26 cellular contexts compared by ENCODE assay signal in genomic region chr14:74846168-74846567, GRCh38. TPM values are rescaled to one million over a fixed set of nuclear protein-coding genes. Genes with fewer than 3 reads are reported as not detected.
A peak's percentile ranks its signal among the peaks of the same experiment; 100 is the strongest.
DNase-seq lines count a peak whose midpoint lies in the region; ATAC-seq and TF ChIP-seq lines count a peak whose summit lies in the region.
"Had no signal": no experiment of that assay in that cellular context is flagged by ENCODE, and none has a peak within 500 bp of the region (broad histone marks: within the 10 kb centered on the region; RNA-seq: fewer than 3 reads in every experiment).

No MANE protein-coding gene starts in this region.

- no peaks in the 10 kb centered on the region for H3K9me3 Mint-ChIP-seq in activated naive CD8-positive, alpha-beta T cell (ENCODE audit: low read depth)
- no peaks in the 10 kb centered on the region for H3K9me3 Mint-ChIP-seq in activated naive CD8-positive, alpha-beta T cell treated with anti-CD3 and anti-CD28 coated beads, Interleukin-2, amount 50 U/mL, for 24 hours
- H3K9me3 Mint-ChIP-seq: CD4-positive, CD25-positive, alpha-beta regulatory T cell; natural killer cell treated with Interleukin-12 subunit alpha and Interleukin-12 subunit beta and Interleukin-15 and Interleukin-18, amount 100 ng/mL, for 72 hours had no signal

- peak overlapping the region in 2 of 5 donors; percentile 12 to 62 for H3K9ac ChIP-seq in subcutaneous abdominal adipose tissue (ENCODE audit: low read length in 5 of 5)

- ATAC-seq in activated naive CD8-positive, alpha-beta T cell treated with anti-CD3 and anti-CD28 coated beads, Interleukin-2, amount 50 U/mL, for 24 hours: no peak
- no peak for ATAC-seq in GM21360 (IDR thresholded peaks at IDR 0.05; ENCODE audit: unreplicated experiment)
- ATAC-seq: HCT116; K562; natural killer cell treated with Interleukin-12 subunit alpha and Interleukin-12 subunit beta and Interleukin-15 and Interleukin-18, amount 100 ng/mL, for 72 hours had no signal

- H3K27ac Mint-ChIP-seq in activated naive CD8-positive, alpha-beta T cell: peak overlapping the region; percentile 7
- no peak overlapping the region for H3K27ac Mint-ChIP-seq in activated naive CD8-positive, alpha-beta T cell treated with anti-CD3 and anti-CD28 coated beads, Interleukin-2, amount 50 U/mL, for 24 hours

- peak overlapping the region; percentile 79 for H3K27ac ChIP-seq in subcutaneous abdominal adipose tissue (ENCODE audit: low read depth, low read length)
- H3K27ac ChIP-seq: adrenal gland, foreskin keratinocyte, RWPE1 had no signal

- no peaks in the 10 kb centered on the region for H3K27me3 ChIP-seq in subcutaneous abdominal adipose tissue (ENCODE audit: control insufficient read depth in 5 of 5, insufficient read depth in 4 of 5, low read length in 5 of 5)
- H3K27me3 ChIP-seq: adrenal gland, foreskin keratinocyte had no signal

- H3K36me3 ChIP-seq in subcutaneous abdominal adipose tissue (ENCODE audit: control insufficient read depth in 5 of 5, insufficient read depth in 5 of 5, low read length in 5 of 5): no peaks in the 10 kb centered on the region

- no peak overlapping the region for H3K4me3 Mint-ChIP-seq in activated naive CD8-positive, alpha-beta T cell
- H3K4me3 Mint-ChIP-seq in activated naive CD8-positive, alpha-beta T cell treated with anti-CD3 and anti-CD28 coated beads, Interleukin-2, amount 50 U/mL, for 24 hours: no peak overlapping the region
- H3K4me3 Mint-ChIP-seq: CD4-positive, CD25-positive, alpha-beta regulatory T cell; natural killer cell treated with Interleukin-12 subunit alpha and Interleukin-12 subunit beta and Interleukin-15 and Interleukin-18, amount 100 ng/mL, for 72 hours had no signal

- peaks cover 5 to 64% (median 43%) of the 10 kb centered on the region in 5 donors for H3K4me1 ChIP-seq in subcutaneous abdominal adipose tissue (ENCODE audit: control insufficient read depth in 5 of 5, insufficient read depth in 5 of 5, low read length in 5 of 5)
- H3K4me1 ChIP-seq: adrenal gland had no signal

- TF ChIP-seq CTCF in fibroblast of villous mesenchyme (IDR thresholded peaks at IDR 0.05; ENCODE audit: insufficient read depth, low read depth, low read length): no peak

- DNase-seq in activated naive CD8-positive, alpha-beta T cell treated with anti-CD3 and anti-CD28 coated beads, Interleukin-2, amount 50 U/mL, for 24 hours: no peak
- peak; percentile 37 for DNase-seq in amniotic stem cell (lab: John Stamatoyannopoulos, UW)
- DNase-seq in fibroblast of villous mesenchyme (ENCODE audit: low read depth): peak; percentile 77
- no peak for DNase-seq in iPS-NIHi11 (ENCODE audit: low spot score)
- DNase-seq in OCI-M2 (lab: John Stamatoyannopoulos, UW; ENCODE audit: unreplicated experiment): no peak
- DNase-seq: 8988T; activated CD4-positive, alpha-beta T cell treated with anti-CD3 and anti-CD28 coated beads for 48 hours; activated effector memory CD4-positive, alpha-beta T cell treated with Interleukin-2 at 50 U/mL for 16 hours; adrenal gland; CD4-positive, CD25-positive, alpha-beta regulatory T cell; DMS 273 treated with DMSO at 0.1 percent for 48 hours; effector CD8-positive, alpha-beta T cell; foreskin keratinocyte; NCI-H187; stimulated activated CD4-positive, alpha-beta T cell treated with anti-CD3 and anti-CD28 coated beads, Interleukin-4, amount 100 ng/mL, for 4 hours had no signal

- H3K9me3 ChIP-seq in subcutaneous abdominal adipose tissue (ENCODE audit: control insufficient read depth in 5 of 5, low read length in 5 of 5): no peaks in the 10 kb centered on the region
- H3K9me3 ChIP-seq: adrenal gland had no signal

- no peaks in the 10 kb centered on the region for H3K27me3 Mint-ChIP-seq in activated naive CD8-positive, alpha-beta T cell
- H3K27me3 Mint-ChIP-seq in activated naive CD8-positive, alpha-beta T cell treated with anti-CD3 and anti-CD28 coated beads, Interleukin-2, amount 50 U/mL, for 24 hours: no peaks in the 10 kb centered on the region
- H3K27me3 Mint-ChIP-seq: CD4-positive, CD25-positive, alpha-beta regulatory T cell; natural killer cell treated with Interleukin-12 subunit alpha and Interleukin-12 subunit beta and Interleukin-15 and Interleukin-18, amount 100 ng/mL, for 72 hours had no signal

- H3K4me3 ChIP-seq in fibroblast of villous mesenchyme (ENCODE audit: low read depth, low read length): no peak overlapping the region
- H3K4me3 ChIP-seq in subcutaneous abdominal adipose tissue (ENCODE audit: low read depth in 1 of 5, low read length in 5 of 5): no peak overlapping the region
- H3K4me3 ChIP-seq: adrenal gland, K562, skin epidermis had no signal

- peaks cover 32% of the 10 kb centered on the region for H3K4me1 Mint-ChIP-seq in activated naive CD8-positive, alpha-beta T cell (ENCODE audit: low read depth)
- H3K4me1 Mint-ChIP-seq in activated naive CD8-positive, alpha-beta T cell treated with anti-CD3 and anti-CD28 coated beads, Interleukin-2, amount 50 U/mL, for 24 hours: peaks cover 28% of the 10 kb centered on the region

- peaks cover 2% of the 10 kb centered on the region for H3K36me3 Mint-ChIP-seq in activated naive CD8-positive, alpha-beta T cell
- H3K36me3 Mint-ChIP-seq in activated naive CD8-positive, alpha-beta T cell treated with anti-CD3 and anti-CD28 coated beads, Interleukin-2, amount 50 U/mL, for 24 hours (ENCODE audit: low read depth): peaks cover 1% of the 10 kb centered on the region
- H3K36me3 Mint-ChIP-seq: natural killer cell treated with Interleukin-12 subunit alpha and Interleukin-12 subunit beta and Interleukin-15 and Interleukin-18, amount 100 ng/mL, for 72 hours had no signal

RNA-seq across cellular contexts. Expression of gene PROX2, which starts 29.8 kb away (rescaled TPM):
- total RNA-seq in fibroblast of villous mesenchyme: under 0.01 TPM in 1 of 2 replicates, not detected in the other
- total RNA-seq: adrenal gland; CD4-positive, CD25-positive, alpha-beta regulatory T cell; foreskin keratinocyte; K562; mesenteric fat pad; posterior vena cava; urinary bladder had no signal

RNA-seq across cellular contexts. Expression of gene DLST, which starts 35.5 kb away (rescaled TPM):
- 61.5 and 62.6 TPM in 2 replicates for total RNA-seq in fibroblast of villous mesenchyme

Comparison
In these comparisons a context has a peak if more than half of its experiments do, and no peak if none do; other contexts are left out.
1. DNase-seq: peak in amniotic stem cell (single experiment) and fibroblast of villous mesenchyme (single experiment); none in activated naive CD8-positive, alpha-beta T cell treated with anti-CD3 and anti-CD28 coated beads, Interleukin-2, amount 50 U/mL, for 24 hours (single experiment), iPS-NIHi11 (single experiment) and OCI-M2 (single experiment).